Comparison of ENCODE assay signal across 21 cellular contexts in genomic region chr4:27251788-27252187, GRCh38.
DNase-seq lines count a peak whose midpoint lies in the region; ATAC-seq and TF ChIP-seq lines count a peak whose summit lies in the region.
"Had no signal": no experiment of that assay in that cellular context is flagged by ENCODE, and none has a peak within 500 bp of the region (broad histone marks: within the 10 kb centered on the region; RNA-seq: fewer than 3 reads in every experiment).

No MANE protein-coding gene starts in this region.

- H3K4me1 ChIP-seq in right atrium auricular region (no peaks in the 10 kb centered on the region), right cardiac atrium (ENCODE audit: control insufficient read depth, insufficient read depth, low read length) (no peaks in the 10 kb centered on the region), aorta (ENCODE audit: control insufficient read depth in 1 of 2, insufficient read depth in 2 of 2, low read length in 2 of 2) (peaks cover 8 to 16% of the 10 kb centered on the region in 2 donors)

- ATAC-seq in Right ventricle myocardium inferior (peak; percentile 81), right cardiac atrium (peak; percentile 69 to 92), aorta (ENCODE audit: low FRiP score) (peak; percentile 70), GM19351 (IDR thresholded peaks at IDR 0.05; ENCODE audit: unreplicated experiment) (no peak), SK-N-SH treated with all-trans-retinoic acid at 6 μM for 48 hours (no peak)
- ATAC-seq: K562 had no signal

- DNase-seq in Right ventricle myocardium inferior (ENCODE audit: missing footprints) (no peak), right atrium auricular region (ENCODE audit: low spot score) (no peak), coronary artery (ENCODE audit: low spot score) (no peak), right cardiac atrium (peak in 1 of 3 donors; percentile 22), aorta (peak in 1 of 2 donors; percentile 42)
- DNase-seq: Calu3, DMS79 treated with DMSO at 0.1 percent for 48 hours, GF-D8, H7, Kasumi-1, NCI-H1092 treated with DMSO at 0.1 percent for 48 hours, NCI-H1436, NCI-H187, NCI-H446, NCI-H524 treated with DMSO at 0.1 percent for 48 hours, NCI-H82, RPMI8226, SHP77 treated with DMSO at 0.1 percent for 48 hours had no signal

- H3K27me3 ChIP-seq in right atrium auricular region, result no peaks in the 10 kb centered on the region
- H3K27me3 ChIP-seq in right cardiac atrium (ENCODE audit: control insufficient read depth, insufficient read depth), result no peaks in the 10 kb centered on the region
- H3K27me3 ChIP-seq in aorta (ENCODE audit: control insufficient read depth in 1 of 2, insufficient read depth in 2 of 2, low read length in 1 of 2), result no peaks in the 10 kb centered on the region

- H3K27ac ChIP-seq in right atrium auricular region (no peak overlapping the region), coronary artery (peak overlapping the region; percentile 18 to 35), right cardiac atrium (ENCODE audit: low read length) (no peak overlapping the region), aorta (ENCODE audit: low read depth in 1 of 2, low read length in 2 of 2) (peak overlapping the region; percentile 57 to 89)

- 21% methylated on average over 2 of the region's 2 CpGs for WGBS in right cardiac atrium
- 0 to 7% methylated on average over 2 of the region's 2 CpGs for WGBS in aorta, 2 donors

- TF ChIP-seq CTCF in right atrium auricular region (IDR thresholded peaks at IDR 0.05) (no peak), coronary artery (IDR thresholded peaks at IDR 0.05) (no peak)

- intact Hi-C loops in Right ventricle myocardium inferior (cut with DNase I), result no loop called here
- intact Hi-C loops in right cardiac atrium (cut with DNase I), result no loop called here
- intact Hi-C loops in aorta (cut with DNase I), result no loop called here

- no peaks in the 10 kb centered on the region for H3K36me3 ChIP-seq in right atrium auricular region
- H3K36me3 ChIP-seq in aorta (ENCODE audit: control insufficient read depth in 1 of 2, insufficient read depth in 2 of 2, low read length in 1 of 2), result no peaks in the 10 kb centered on the region

- H3K9me3 ChIP-seq in right atrium auricular region (no peaks in the 10 kb centered on the region), right cardiac atrium (ENCODE audit: control insufficient read depth, low read length) (no peaks in the 10 kb centered on the region), aorta (ENCODE audit: control insufficient read depth, low read length) (peaks cover 1% of the 10 kb centered on the region)

- H3K4me3 ChIP-seq in right atrium auricular region, result no peak overlapping the region
- H3K4me3 ChIP-seq in coronary artery, result no peak overlapping the region
- H3K4me3 ChIP-seq in right cardiac atrium (ENCODE audit: low read length), result no peak overlapping the region
- H3K4me3 ChIP-seq in aorta (ENCODE audit: low read length in 2 of 2), result no peak overlapping the region
- H3K4me3 ChIP-seq: K562 had no signal

TF ChIP-seq in SK-N-SH treated with all-trans-retinoic acid at 6 μM for 48 hours, 23 proteins besides CTCF, POLR2A, EP300 and RAD21:
- TF ChIP-seq, protein P1, sequence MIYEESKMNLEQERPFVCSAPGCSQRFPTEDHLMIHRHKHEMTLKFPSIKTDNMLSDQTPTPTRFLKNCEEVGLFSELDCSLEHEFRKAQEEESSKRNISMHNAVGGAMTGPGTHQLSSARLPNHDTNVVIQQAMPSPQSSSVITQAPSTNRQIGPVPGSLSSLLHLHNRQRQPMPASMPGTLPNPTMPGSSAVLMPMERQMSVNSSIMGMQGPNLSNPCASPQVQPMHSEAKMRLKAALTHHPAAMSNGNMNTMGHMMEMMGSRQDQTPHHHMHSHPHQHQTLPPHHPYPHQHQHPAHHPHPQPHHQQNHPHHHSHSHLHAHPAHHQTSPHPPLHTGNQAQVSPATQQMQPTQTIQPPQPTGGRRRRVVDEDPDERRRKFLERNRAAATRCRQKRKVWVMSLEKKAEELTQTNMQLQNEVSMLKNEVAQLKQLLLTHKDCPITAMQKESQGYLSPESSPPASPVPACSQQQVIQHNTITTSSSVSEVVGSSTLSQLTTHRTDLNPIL (CRISPR knock-in tag; IDR thresholded peaks at IDR 0.05; ENCODE audit: low read depth), result no peak
- TF ChIP-seq ZFP3 (CRISPR knock-in tag; IDR thresholded peaks at IDR 0.05), result no peak
- no peak for TF ChIP-seq ZNF70 (CRISPR knock-in tag; IDR thresholded peaks at IDR 0.05)
- TF ChIP-seq OSR1 (CRISPR knock-in tag; IDR thresholded peaks at IDR 0.05), result no peak
- no peak for TF ChIP-seq RARB (CRISPR knock-in tag; IDR thresholded peaks at IDR 0.05)
- TF ChIP-seq ZC3H10 (CRISPR knock-in tag; IDR thresholded peaks at IDR 0.05), result no peak
- no peak for TF ChIP-seq TOX (CRISPR knock-in tag; IDR thresholded peaks at IDR 0.05; ENCODE audit: borderline replicate concordance)
- TF ChIP-seq, protein P2, sequence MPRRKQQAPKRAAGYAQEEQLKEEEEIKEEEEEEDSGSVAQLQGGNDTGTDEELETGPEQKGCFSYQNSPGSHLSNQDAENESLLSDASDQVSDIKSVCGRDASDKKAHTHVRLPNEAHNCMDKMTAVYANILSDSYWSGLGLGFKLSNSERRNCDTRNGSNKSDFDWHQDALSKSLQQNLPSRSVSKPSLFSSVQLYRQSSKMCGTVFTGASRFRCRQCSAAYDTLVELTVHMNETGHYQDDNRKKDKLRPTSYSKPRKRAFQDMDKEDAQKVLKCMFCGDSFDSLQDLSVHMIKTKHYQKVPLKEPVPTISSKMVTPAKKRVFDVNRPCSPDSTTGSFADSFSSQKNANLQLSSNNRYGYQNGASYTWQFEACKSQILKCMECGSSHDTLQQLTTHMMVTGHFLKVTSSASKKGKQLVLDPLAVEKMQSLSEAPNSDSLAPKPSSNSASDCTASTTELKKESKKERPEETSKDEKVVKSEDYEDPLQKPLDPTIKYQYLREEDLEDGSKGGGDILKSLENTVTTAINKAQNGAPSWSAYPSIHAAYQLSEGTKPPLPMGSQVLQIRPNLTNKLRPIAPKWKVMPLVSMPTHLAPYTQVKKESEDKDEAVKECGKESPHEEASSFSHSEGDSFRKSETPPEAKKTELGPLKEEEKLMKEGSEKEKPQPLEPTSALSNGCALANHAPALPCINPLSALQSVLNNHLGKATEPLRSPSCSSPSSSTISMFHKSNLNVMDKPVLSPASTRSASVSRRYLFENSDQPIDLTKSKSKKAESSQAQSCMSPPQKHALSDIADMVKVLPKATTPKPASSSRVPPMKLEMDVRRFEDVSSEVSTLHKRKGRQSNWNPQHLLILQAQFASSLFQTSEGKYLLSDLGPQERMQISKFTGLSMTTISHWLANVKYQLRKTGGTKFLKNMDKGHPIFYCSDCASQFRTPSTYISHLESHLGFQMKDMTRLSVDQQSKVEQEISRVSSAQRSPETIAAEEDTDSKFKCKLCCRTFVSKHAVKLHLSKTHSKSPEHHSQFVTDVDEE (CRISPR knock-in tag; IDR thresholded peaks at IDR 0.05), result no peak
- no peak for TF ChIP-seq ARNTL (CRISPR knock-in tag; IDR thresholded peaks at IDR 0.05; ENCODE audit: borderline replicate concordance, low read depth)
- TF ChIP-seq, protein P3, sequence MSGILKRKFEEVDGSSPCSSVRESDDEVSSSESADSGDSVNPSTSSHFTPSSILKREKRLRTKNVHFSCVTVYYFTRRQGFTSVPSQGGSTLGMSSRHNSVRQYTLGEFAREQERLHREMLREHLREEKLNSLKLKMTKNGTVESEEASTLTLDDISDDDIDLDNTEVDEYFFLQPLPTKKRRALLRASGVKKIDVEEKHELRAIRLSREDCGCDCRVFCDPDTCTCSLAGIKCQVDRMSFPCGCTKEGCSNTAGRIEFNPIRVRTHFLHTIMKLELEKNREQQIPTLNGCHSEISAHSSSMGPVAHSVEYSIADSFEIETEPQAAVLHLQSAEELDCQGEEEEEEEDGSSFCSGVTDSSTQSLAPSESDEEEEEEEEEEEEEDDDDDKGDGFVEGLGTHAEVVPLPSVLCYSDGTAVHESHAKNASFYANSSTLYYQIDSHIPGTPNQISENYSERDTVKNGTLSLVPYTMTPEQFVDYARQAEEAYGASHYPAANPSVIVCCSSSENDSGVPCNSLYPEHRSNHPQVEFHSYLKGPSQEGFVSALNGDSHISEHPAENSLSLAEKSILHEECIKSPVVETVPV (CRISPR knock-in tag; IDR thresholded peaks at IDR 0.05), result no peak
- TF ChIP-seq ISL1 (CRISPR knock-in tag; IDR thresholded peaks at IDR 0.05), result no peak
- TF ChIP-seq BACH2 (CRISPR knock-in tag; IDR thresholded peaks at IDR 0.05; ENCODE audit: borderline replicate concordance), result no peak

Comparison
In these comparisons a context has a peak if more than half of its experiments do, and no peak if none do; other contexts are left out.
1. ATAC-seq: peak in Right ventricle myocardium inferior (single experiment), right cardiac atrium (2 of 2) and aorta (single experiment); none in GM19351 (single experiment) and SK-N-SH treated with all-trans-retinoic acid at 6 μM for 48 hours (single experiment).
2. H3K27ac ChIP-seq: peak in coronary artery (2 of 2) and aorta (2 of 2); none in right atrium auricular region (0 of 2) and right cardiac atrium (single experiment).